14 cellular contexts compared by ENCODE assay signal in the genomic region with DNA sequence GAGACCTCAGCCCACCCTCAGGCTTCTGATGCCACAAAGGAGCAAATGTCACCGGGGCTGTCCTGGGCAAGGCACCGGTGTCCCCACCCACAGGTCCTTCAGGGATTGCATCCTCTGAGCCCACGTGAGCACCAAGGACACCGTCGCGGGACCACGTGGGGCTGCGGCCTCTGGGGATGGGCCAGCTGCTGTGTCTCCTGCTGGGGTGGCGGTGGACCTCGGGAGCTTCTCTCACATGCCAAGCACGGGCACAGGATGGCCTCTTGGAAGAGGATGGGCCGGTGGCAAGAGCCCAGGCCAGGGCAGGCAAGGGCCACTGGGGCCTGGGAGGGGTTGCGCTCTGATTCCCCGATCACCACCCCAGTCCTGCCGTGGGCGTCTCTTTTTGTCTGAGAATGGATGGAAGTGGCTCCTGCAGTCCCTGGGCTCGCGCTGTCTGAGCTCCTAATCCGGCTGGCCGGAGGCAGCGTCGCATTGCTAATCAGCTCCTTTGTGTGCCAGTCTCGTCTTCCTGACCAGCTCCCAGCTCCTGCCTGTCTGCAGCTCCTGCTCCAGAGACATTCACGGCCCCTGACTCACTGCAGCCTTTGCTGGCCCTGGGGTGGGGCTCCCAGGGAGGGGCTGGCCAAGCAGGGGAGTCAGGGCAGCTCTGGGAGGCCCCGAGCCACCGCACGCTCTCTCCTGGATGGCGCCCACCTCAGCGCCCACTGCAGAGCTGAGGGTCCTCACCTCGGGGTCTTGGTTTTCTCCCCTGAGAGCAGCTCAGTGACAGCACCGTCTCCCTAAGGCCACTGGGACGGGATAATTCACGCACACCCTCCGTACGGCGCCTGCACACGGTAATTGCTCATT.
DNase-seq lines count a peak whose midpoint lies in the region; ATAC-seq and TF ChIP-seq lines count a peak whose summit lies in the region.
"Had no signal": no experiment of that assay in that cellular context is flagged by ENCODE, and none has a peak within 500 bp of the region (broad histone marks: within the 10 kb centered on the region; RNA-seq: fewer than 3 reads in every experiment).

No MANE protein-coding gene starts in this region.

- no peak overlapping the region for H3K4me3 Mint-ChIP-seq in CD8-positive, alpha-beta T cell
- H3K4me3 Mint-ChIP-seq in HFFc6, result no peak overlapping the region
- H3K4me3 Mint-ChIP-seq: activated CD8-positive, alpha-beta T cell treated with anti-CD3 and anti-CD28 coated beads for 36 hours; naive thymus-derived CD4-positive, alpha-beta T cell had no signal

- H3K27me3 ChIP-seq in PC-3 (ENCODE audit: low read length) (no peaks in the 10 kb centered on the region), hepatocyte (no peaks in the 10 kb centered on the region), osteoblast (ENCODE audit: insufficient read depth, low read length) (no peaks in the 10 kb centered on the region)
- H3K27me3 ChIP-seq in CD8-positive, alpha-beta T cell (ENCODE audit: insufficient read depth, low read length), result no peaks in the 10 kb centered on the region

- peaks cover 4% of the 10 kb centered on the region for H3K27me3 Mint-ChIP-seq in CD8-positive, alpha-beta T cell (ENCODE audit: low read depth)
- H3K27me3 Mint-ChIP-seq in HFFc6 (ENCODE audit: insufficient read depth), result no peaks in the 10 kb centered on the region; the same call in 1 of the 2 replicates
- H3K27me3 Mint-ChIP-seq: activated CD8-positive, alpha-beta T cell treated with anti-CD3 and anti-CD28 coated beads for 36 hours had no signal

- H3K4me1 Mint-ChIP-seq in CD8-positive, alpha-beta T cell (ENCODE audit: low read depth), result no peaks in the 10 kb centered on the region
- H3K4me1 Mint-ChIP-seq in HFFc6 (ENCODE audit: low read depth), result no peaks in the 10 kb centered on the region
- H3K4me1 Mint-ChIP-seq: naive thymus-derived CD4-positive, alpha-beta T cell had no signal

- no peaks in the 10 kb centered on the region for H3K36me3 Mint-ChIP-seq in CD8-positive, alpha-beta T cell
- peaks cover 10% of the 10 kb centered on the region; the same call in 1 of the 2 replicates for H3K36me3 Mint-ChIP-seq in HFFc6 (ENCODE audit: low read depth)
- H3K36me3 Mint-ChIP-seq: naive thymus-derived CD4-positive, alpha-beta T cell had no signal

- no peaks in the 10 kb centered on the region for H4K20me1 ChIP-seq in PC-3 (ENCODE audit: low read length)
- H4K20me1 ChIP-seq in hepatocyte (ENCODE audit: insufficient read depth, poor library complexity, severe bottlenecking), result no peaks in the 10 kb centered on the region
- H4K20me1 ChIP-seq in osteoblast (ENCODE audit: insufficient read depth, low read length), result no peaks in the 10 kb centered on the region

- no TSS peak for BruUV-seq in PC-3 (replicated peaks; lab: Mats Ljungman, UMichigan)

- no peak overlapping the region for H3K9ac ChIP-seq in PC-3 (ENCODE audit: low read length)

- H3K9me3 Mint-ChIP-seq in CD8-positive, alpha-beta T cell, result no peaks in the 10 kb centered on the region
- peaks cover 44% of the 10 kb centered on the region for H3K9me3 Mint-ChIP-seq in HFFc6
- H3K9me3 Mint-ChIP-seq: activated CD8-positive, alpha-beta T cell treated with anti-CD3 and anti-CD28 coated beads for 36 hours had no signal

- H3K9me2 ChIP-seq in PC-3 (replicated peaks; ENCODE audit: low read length) (no peaks in the 10 kb centered on the region), hepatocyte (replicated peaks; ENCODE audit: insufficient read depth) (no peaks in the 10 kb centered on the region)

- H3K27ac Mint-ChIP-seq in CD8-positive, alpha-beta T cell, result no peak overlapping the region
- H3K27ac Mint-ChIP-seq in HFFc6, result no peak overlapping the region
- H3K27ac Mint-ChIP-seq: activated CD8-positive, alpha-beta T cell treated with anti-CD3 and anti-CD28 coated beads for 36 hours; naive thymus-derived CD4-positive, alpha-beta T cell had no signal

- WGBS in hepatocyte (ENCODE audit: low lambda C conversion rate, missing lambda C conversion rate), result 80% methylated on average over 32 of the region's 37 CpGs

- POLR2A ChIA-PET in PC-3 (lab: Charles Lee; ENCODE audit: unreplicated experiment), result no interaction called here
- POLR2A ChIA-PET in CD8-positive, alpha-beta T cell (lab: Charles Lee), result no interaction called here

- no peak overlapping the region for H2AFZ ChIP-seq in PC-3 (ENCODE audit: low read length)
- H2AFZ ChIP-seq in hepatocyte, result no peak overlapping the region
- no peak overlapping the region for H2AFZ ChIP-seq in osteoblast (ENCODE audit: low read length)

- no peaks in the 10 kb centered on the region for H3K36me3 ChIP-seq in PC-3 (ENCODE audit: low read depth, low read length)
- no peaks in the 10 kb centered on the region for H3K36me3 ChIP-seq in hepatocyte (replicated peaks; ENCODE audit: insufficient read depth, low read depth)
- no peaks in the 10 kb centered on the region for H3K36me3 ChIP-seq in osteoblast (ENCODE audit: insufficient read depth, low read length)
- H3K36me3 ChIP-seq in CD8-positive, alpha-beta T cell (ENCODE audit: insufficient read depth, low read length), result no peaks in the 10 kb centered on the region

- intact Hi-C loops in PC-3 (cut with micrococcal nuclease), result no loop called here
- intact Hi-C loops in CD8-positive, alpha-beta T cell (cut with DNase I, micrococcal nuclease), result no loop called here

- H3F3A ChIP-seq in PC-3 (ENCODE audit: low read length, unreplicated experiment), result no peaks in the 10 kb centered on the region

- H3K9me3 ChIP-seq in PC-3 (ENCODE audit: low read length) (no peaks in the 10 kb centered on the region), hepatocyte (ENCODE audit: low read depth) (no peaks in the 10 kb centered on the region), osteoblast (ENCODE audit: low read depth, low read length) (no peaks in the 10 kb centered on the region)
- no peaks in the 10 kb centered on the region for H3K9me3 ChIP-seq in CD8-positive, alpha-beta T cell (ENCODE audit: low read length)

- no peak for TF ChIP-seq CTCF in PC-3 (conservative IDR thresholded peaks at IDR 0.05; ENCODE audit: low read depth, low read length)
- no peak for TF ChIP-seq CTCF in hepatocyte (IDR thresholded peaks at IDR 0.05; ENCODE audit: poor library complexity)
- no peak for TF ChIP-seq CTCF in osteoblast (IDR thresholded peaks at IDR 0.05; ENCODE audit: extremely low read depth, low read depth, low read length)
- TF ChIP-seq CTCF in CD8-positive, alpha-beta T cell (IDR thresholded peaks at IDR 0.05), result no peak
- TF ChIP-seq CTCF in HFFc6 (IDR thresholded peaks at IDR 0.05), result no peak

- no peaks in the 10 kb centered on the region for H3K79me2 ChIP-seq in PC-3 (ENCODE audit: low read length)
- H3K79me2 ChIP-seq in hepatocyte, result no peaks in the 10 kb centered on the region
- H3K79me2 ChIP-seq in osteoblast (ENCODE audit: insufficient read depth, low read length), result no peaks in the 10 kb centered on the region

- CTCF ChIA-PET in PC-3 (lab: Charles Lee), result interaction anchor here (0.6 kb wide), 1 partner anchor 11 kb away, joined by 3 read pairs; no protein-coding TSS in a partner anchor
- CTCF ChIA-PET in CD8-positive, alpha-beta T cell (lab: Charles Lee), result no interaction called here

- peak; percentile 43 for DNase-seq in GM03348 (ENCODE audit: low spot score)
- DNase-seq in PC-3, result peak; percentile 74
- DNase-seq in hepatocyte (ENCODE audit: low spot score), result peak; percentile 31
- DNase-seq in osteoblast (ENCODE audit: insufficient read length, low spot score, missing footprints), result peak; percentile 93
- DNase-seq in CD8-positive, alpha-beta T cell, result no peak
- DNase-seq in NCI-H2107 treated with DMSO at 0.1 percent for 48 hours (lab: John Stamatoyannopoulos, UW; ENCODE audit: unreplicated experiment), result no peak
- DNase-seq in HFFc6, result no peak
- DNase-seq in HT-29 (ENCODE audit: low spot score), result no peak
- DNase-seq: activated CD8-positive, alpha-beta T cell treated with anti-CD3 and anti-CD28 coated beads for 36 hours; left cardiac atrium; naive thymus-derived CD4-positive, alpha-beta T cell; NCI-H1092; RPMI8226 had no signal

- ATAC-seq in PC-3, result peak; percentile 88
- ATAC-seq in CD8-positive, alpha-beta T cell, result no peak
- ATAC-seq: activated CD8-positive, alpha-beta T cell treated with anti-CD3 and anti-CD28 coated beads for 36 hours; left cardiac atrium; naive thymus-derived CD4-positive, alpha-beta T cell had no signal

- H3K27ac ChIP-seq in PC-3 (ENCODE audit: low read length) (peak overlapping the region; percentile 15), hepatocyte (no peak overlapping the region), osteoblast (ENCODE audit: low read depth, low read length) (no peak overlapping the region)
- no peak overlapping the region for H3K27ac ChIP-seq in CD8-positive, alpha-beta T cell (ENCODE audit: low read depth, low read length)
- H3K27ac ChIP-seq: C4-2B had no signal

- H3K4me3 ChIP-seq in PC-3 (ENCODE audit: low read length) (no peak overlapping the region), hepatocyte (no peak overlapping the region), osteoblast (ENCODE audit: insufficient read depth, low read length) (no peak overlapping the region)
- H3K4me3 ChIP-seq in CD8-positive, alpha-beta T cell (ENCODE audit: low read depth, low read length), result no peak overlapping the region

- H3K4me2 ChIP-seq in PC-3 (ENCODE audit: low read length) (peak overlapping the region; percentile 24), hepatocyte (no peak overlapping the region), osteoblast (ENCODE audit: insufficient read depth, low read length) (no peak overlapping the region)

- H3K4me1 ChIP-seq in PC-3 (ENCODE audit: insufficient read depth, low read length) (peaks cover 13% of the 10 kb centered on the region), hepatocyte (ENCODE audit: insufficient read depth) (no peaks in the 10 kb centered on the region), osteoblast (ENCODE audit: insufficient read depth, low read length) (no peaks in the 10 kb centered on the region)
- no peaks in the 10 kb centered on the region for H3K4me1 ChIP-seq in CD8-positive, alpha-beta T cell (ENCODE audit: insufficient read depth, low read length)

Comparison
In these comparisons a context has a peak if more than half of its experiments do, and no peak if none do; other contexts are left out.
1. DNase-seq: peak in GM03348 (single experiment), PC-3 (single experiment), hepatocyte (single experiment) and osteoblast (single experiment); none in CD8-positive, alpha-beta T cell (0 of 7), NCI-H2107 treated with DMSO at 0.1 percent for 48 hours (single experiment), HFFc6 (single experiment) and HT-29 (single experiment).